ENCODE assay signal across 9 cellular contexts in genomic region chr2:47771211-47771610, GRCh38. TPM values are rescaled to one million over a fixed set of nuclear protein-coding genes. Genes with fewer than 3 reads are reported as not detected.
A peak's percentile ranks its signal among the peaks of the same experiment; 100 is the strongest.
DNase-seq lines count a peak whose midpoint lies in the region; ATAC-seq and TF ChIP-seq lines count a peak whose summit lies in the region.
"Had no signal": no experiment of that assay in that cellular context is flagged by ENCODE, and none has a peak within 500 bp of the region (broad histone marks: within the 10 kb centered on the region; RNA-seq: fewer than 3 reads in every experiment).

No MANE protein-coding gene starts in this region.

- DNase-seq in ELR (ENCODE audit: low read depth) (peak; percentile 99), NCI-H1694 treated with DMSO at 0.1 percent for 48 hours (lab: John Stamatoyannopoulos, UW) (peak; percentile 12), choroid plexus epithelial cell (ENCODE audit: low read depth) (peak; percentile 99), osteoblast (ENCODE audit: insufficient read length, low spot score, missing footprints) (peak; percentile 88), GM10266 (ENCODE audit: extremely low spot score) (no peak), T-helper 2 cell (no peak), NCI-H510A treated with DMSO at 0.1 percent for 48 hours (lab: John Stamatoyannopoulos, UW) (no peak)
- DNase-seq: right lobe of liver had no signal

- no peaks in the 10 kb centered on the region for H3K4me1 ChIP-seq in osteoblast (ENCODE audit: insufficient read depth, low read length)

- TF ChIP-seq CTCF in choroid plexus epithelial cell (conservative IDR thresholded peaks at IDR 0.05; ENCODE audit: low read depth, low read length): no peak
- no peak for TF ChIP-seq CTCF in osteoblast (IDR thresholded peaks at IDR 0.05; ENCODE audit: extremely low read depth, low read depth, low read length)
- no peak for TF ChIP-seq CTCF in GM10266 (IDR thresholded peaks at IDR 0.05; ENCODE audit: control insufficient read depth, insufficient read depth, low read depth, missing control alignments)

- no peak overlapping the region for H3K4me2 ChIP-seq in osteoblast (ENCODE audit: insufficient read depth, low read length)

- no peaks in the 10 kb centered on the region for H3K27me3 ChIP-seq in osteoblast (ENCODE audit: insufficient read depth, low read length)
- H3K27me3 ChIP-seq: right lobe of liver had no signal

- H3K4me3 ChIP-seq in choroid plexus epithelial cell (ENCODE audit: low read depth, low read length): no peak overlapping the region
- no peak overlapping the region for H3K4me3 ChIP-seq in osteoblast (ENCODE audit: insufficient read depth, low read length)
- H3K4me3 ChIP-seq: right lobe of liver had no signal

- no peaks in the 10 kb centered on the region for H3K36me3 ChIP-seq in osteoblast (ENCODE audit: insufficient read depth, low read length)
- H3K36me3 ChIP-seq: right lobe of liver had no signal

- H4K20me1 ChIP-seq in osteoblast (ENCODE audit: insufficient read depth, low read length): no peaks in the 10 kb centered on the region

- no peak overlapping the region for H3K27ac ChIP-seq in osteoblast (ENCODE audit: low read depth, low read length)
- H3K27ac ChIP-seq: right lobe of liver had no signal

- H2AFZ ChIP-seq in osteoblast (ENCODE audit: low read length): peak overlapping the region; percentile 62

- H3K79me2 ChIP-seq in osteoblast (ENCODE audit: insufficient read depth, low read length): no peaks in the 10 kb centered on the region

- ATAC-seq in HG03571 (IDR thresholded peaks at IDR 0.05; ENCODE audit: unreplicated experiment): no peak

- H3K9me3 ChIP-seq in osteoblast (ENCODE audit: low read depth, low read length): peaks cover 9% of the 10 kb centered on the region
- H3K9me3 ChIP-seq: right lobe of liver had no signal

RNA-seq across cellular contexts. Expression of gene MSH6, which starts 11.7 kb away (rescaled TPM):
- 29.2 and 35.8 TPM in 2 replicates for total RNA-seq in osteoblast

Comparison
In these comparisons a context has a peak if more than half of its experiments do, and no peak if none do; other contexts are left out.
1. DNase-seq: peak in ELR (single experiment), NCI-H1694 treated with DMSO at 0.1 percent for 48 hours (single experiment), choroid plexus epithelial cell (single experiment) and osteoblast (single experiment); none in GM10266 (single experiment), T-helper 2 cell (0 of 5) and NCI-H510A treated with DMSO at 0.1 percent for 48 hours (single experiment).